Comparison of ENCODE assay signal across 8 cellular contexts in the genomic region with DNA sequence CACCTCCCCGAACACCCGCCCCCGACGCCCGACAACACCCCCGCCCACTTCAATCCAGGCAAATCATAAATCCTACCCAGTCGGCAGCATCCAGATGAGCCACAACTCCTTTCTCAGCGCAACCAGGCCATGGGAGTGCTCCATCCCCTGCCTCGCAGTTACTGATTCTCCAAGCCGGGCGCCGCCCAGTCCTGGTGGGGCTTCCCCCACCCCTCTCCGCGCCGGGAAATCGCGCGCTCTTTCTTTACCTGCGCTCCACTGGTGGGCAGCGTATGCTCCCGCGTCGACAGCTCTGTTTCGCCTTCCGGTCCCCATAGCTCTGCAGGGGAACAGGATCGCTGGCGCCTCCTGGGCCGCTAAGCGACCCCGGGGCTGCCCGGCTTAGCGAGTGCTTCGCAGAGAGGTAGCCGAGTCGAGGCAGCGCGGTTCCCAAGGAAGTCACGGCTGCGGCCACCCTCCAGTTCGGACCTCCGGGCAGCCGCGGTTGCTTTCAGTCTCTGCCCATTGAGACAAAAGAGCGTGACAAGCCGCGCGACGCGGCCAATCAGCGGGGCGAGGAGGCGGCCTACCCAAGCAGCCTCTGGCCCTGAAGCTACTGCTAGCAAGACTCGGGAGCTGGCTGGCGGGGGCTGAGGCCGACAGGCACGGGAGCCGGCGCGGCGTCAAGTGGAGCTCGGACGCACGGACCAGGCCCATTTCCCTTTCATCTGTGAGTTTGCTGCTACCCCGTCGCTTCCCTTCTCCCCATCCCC. TPM values are rescaled to one million over a fixed set of nuclear protein-coding genes. Genes with fewer than 3 reads are reported as not detected.
A peak's percentile ranks its signal among the peaks of the same experiment; 100 is the strongest.
DNase-seq lines count a peak whose midpoint lies in the region; ATAC-seq and TF ChIP-seq lines count a peak whose summit lies in the region.

No MANE protein-coding gene starts in this region.

- no peaks in the 10 kb centered on the region for H3K9me3 Mint-ChIP-seq in activated naive CD4-positive, alpha-beta T cell treated with anti-CD3 and anti-CD28 coated beads, Interleukin-2, amount 10 ng/mL, durations not matched to agents 7 days and 5 days

- H3K4me3 Mint-ChIP-seq in activated naive CD4-positive, alpha-beta T cell treated with anti-CD3 and anti-CD28 coated beads, Interleukin-2, amount 10 ng/mL, durations not matched to agents 7 days and 5 days, result peak overlapping the region; percentile 90

- in situ Hi-C loops in transverse colon (cut with MboI; ENCODE audit: low pct_ligation_motif_present in 1 of 4, low pct_unique_long_range_greater_than_20kb in 1 of 4, low sequenced_read_pairs in 3 of 4), result no loop called here

- H3K27me3 Mint-ChIP-seq in activated naive CD4-positive, alpha-beta T cell treated with anti-CD3 and anti-CD28 coated beads, Interleukin-2, amount 10 ng/mL, durations not matched to agents 7 days and 5 days, result no peaks in the 10 kb centered on the region

- no peak for TF ChIP-seq RAD21 in Ishikawa (IDR thresholded peaks at IDR 0.05; ENCODE audit: low read depth)

- TF ChIP-seq CTCF in osteoblast (IDR thresholded peaks at IDR 0.05; ENCODE audit: extremely low read depth, low read depth, low read length), result no peak
- TF ChIP-seq CTCF in transverse colon (IDR thresholded peaks at IDR 0.05), result no peak

- peak; percentile 74 for ATAC-seq in GM21717 (IDR thresholded peaks at IDR 0.05; ENCODE audit: unreplicated experiment)

- peak overlapping the region; percentile 97 for H3K27ac Mint-ChIP-seq in activated naive CD4-positive, alpha-beta T cell treated with anti-CD3 and anti-CD28 coated beads, Interleukin-2, amount 10 ng/mL, durations not matched to agents 7 days and 5 days

- no peaks in the 10 kb centered on the region for H3K36me3 ChIP-seq in osteoblast (ENCODE audit: insufficient read depth, low read length)
- H3K36me3 ChIP-seq in transverse colon, result no peaks in the 10 kb centered on the region

- H3K4me1 ChIP-seq in osteoblast (ENCODE audit: insufficient read depth, low read length) (no peaks in the 10 kb centered on the region), transverse colon (peaks cover 0 to 3% (median 0%) of the 10 kb centered on the region in 4 donors)

- H4K20me1 ChIP-seq in osteoblast (ENCODE audit: insufficient read depth, low read length), result no peaks in the 10 kb centered on the region

- H3K4me3 ChIP-seq in osteoblast (ENCODE audit: insufficient read depth, low read length) (peak overlapping the region; percentile 75), transverse colon (peak overlapping the region; percentile 31 to 64 (median 52))

- intact Hi-C loops in transverse colon (cut with DNase I; ENCODE audit: low total_unique reads), result no loop called here

- peaks cover 39% of the 10 kb centered on the region for H3K4me1 Mint-ChIP-seq in activated naive CD4-positive, alpha-beta T cell treated with anti-CD3 and anti-CD28 coated beads, Interleukin-2, amount 10 ng/mL, durations not matched to agents 7 days and 5 days

- CTCF ChIA-PET in activated naive CD4-positive, alpha-beta T cell treated with anti-CD3 and anti-CD28 coated beads, Interleukin-2, amount 10 ng/mL, durations not matched to agents 7 days and 5 days (lab: Charles Lee), result interaction anchor here (1.4 kb wide), 1 partner anchor 10 kb away, joined by 5 read pairs; no protein-coding TSS in a partner anchor

- WGBS in transverse colon (ENCODE audit: low coverage in 1 of 2), 2 donors, result 50% methylated on average over 54 of the region's 65 CpGs; no CpG with 5 or more reads in 1 of the 2 donors

- H3K79me2 ChIP-seq in osteoblast (ENCODE audit: insufficient read depth, low read length), result no peaks in the 10 kb centered on the region

- peak; percentile 69 for DNase-seq in ELR (ENCODE audit: low read depth)
- peak; percentile 74 for DNase-seq in activated naive CD4-positive, alpha-beta T cell treated with anti-CD3 and anti-CD28 coated beads, Interleukin-2, amount 10 ng/mL, durations not matched to agents 7 days and 5 days
- peak; percentile 68 for DNase-seq in glomerular visceral epithelial cell (ENCODE audit: extremely low spot score)
- DNase-seq in osteoblast (ENCODE audit: insufficient read length, low spot score, missing footprints), result peak; percentile 86
- peak; percentile 68 for DNase-seq in transverse colon

- peaks cover 10% of the 10 kb centered on the region for H3K36me3 Mint-ChIP-seq in activated naive CD4-positive, alpha-beta T cell treated with anti-CD3 and anti-CD28 coated beads, Interleukin-2, amount 10 ng/mL, durations not matched to agents 7 days and 5 days

- no peaks in the 10 kb centered on the region for H3K9me3 ChIP-seq in osteoblast (ENCODE audit: low read depth, low read length)
- H3K9me3 ChIP-seq in transverse colon, result no peaks in the 10 kb centered on the region

- peak; percentile 62 for TF ChIP-seq POLR2A in Raji (IDR thresholded peaks at IDR 0.05; ENCODE audit: insufficient read depth, low read depth, low read length)
- TF ChIP-seq POLR2A in transverse colon (IDR thresholded peaks at IDR 0.05), result no peak

- H3K27me3 ChIP-seq in osteoblast (ENCODE audit: insufficient read depth, low read length) (peaks cover 3% of the 10 kb centered on the region), transverse colon (no peaks in the 10 kb centered on the region)

- H3K27ac ChIP-seq in osteoblast (ENCODE audit: low read depth, low read length) (peak overlapping the region; percentile 37), transverse colon (peak overlapping the region; percentile 77 to 87 (median 84))

- peak overlapping the region; percentile 94 for H2AFZ ChIP-seq in osteoblast (ENCODE audit: low read length)

- H3K4me2 ChIP-seq in osteoblast (ENCODE audit: insufficient read depth, low read length), result peak overlapping the region; percentile 85

- TF ChIP-seq EP300 in Ishikawa (IDR thresholded peaks at IDR 0.05; ENCODE audit: borderline replicate concordance) (no peak), transverse colon (IDR thresholded peaks at IDR 0.05; ENCODE audit: low read depth) (no peak)

TF ChIP-seq in Ishikawa, 13 proteins besides CTCF, POLR2A, EP300 and RAD21:
- no peak for TF ChIP-seq TEAD4 (IDR thresholded peaks at IDR 0.05)
- TF ChIP-seq CEBPB (IDR thresholded peaks at IDR 0.05), result no peak
- no peak for TF ChIP-seq TCF12 (IDR thresholded peaks at IDR 0.05; ENCODE audit: low read depth)
- no peak for TF ChIP-seq NFIC (IDR thresholded peaks at IDR 0.05)
- no peak for TF ChIP-seq CREB1 (IDR thresholded peaks at IDR 0.05; ENCODE audit: low read depth)
- TF ChIP-seq, protein P1, sequence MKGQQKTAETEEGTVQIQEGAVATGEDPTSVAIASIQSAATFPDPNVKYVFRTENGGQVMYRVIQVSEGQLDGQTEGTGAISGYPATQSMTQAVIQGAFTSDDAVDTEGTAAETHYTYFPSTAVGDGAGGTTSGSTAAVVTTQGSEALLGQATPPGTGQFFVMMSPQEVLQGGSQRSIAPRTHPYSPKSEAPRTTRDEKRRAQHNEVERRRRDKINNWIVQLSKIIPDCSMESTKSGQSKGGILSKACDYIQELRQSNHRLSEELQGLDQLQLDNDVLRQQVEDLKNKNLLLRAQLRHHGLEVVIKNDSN (IDR thresholded peaks at IDR 0.05), result no peak
- TF ChIP-seq FOXM1 (IDR thresholded peaks at IDR 0.05; ENCODE audit: borderline replicate concordance, low read depth), result no peak
- TF ChIP-seq, protein P2, sequence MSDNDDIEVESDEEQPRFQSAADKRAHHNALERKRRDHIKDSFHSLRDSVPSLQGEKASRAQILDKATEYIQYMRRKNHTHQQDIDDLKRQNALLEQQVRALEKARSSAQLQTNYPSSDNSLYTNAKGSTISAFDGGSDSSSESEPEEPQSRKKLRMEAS (IDR thresholded peaks at IDR 0.05), result 0 out of 2 replicates have a peak, but pooled peaks have one; percentile 37

RNA-seq across cellular contexts. Expression of gene TMSB15B, which starts 43.7 kb away (rescaled TPM):
- total RNA-seq in osteoblast, result 3.8 and 4.0 TPM in 2 replicates
- total RNA-seq in transverse colon, result 1 to 10 TPM in 1 of 4 donors, under 1 TPM in 1, not detected in 2; 0.82 to 2.9 TPM

Comparison
In these comparisons a context has a peak if more than half of its experiments do, and no peak if none do; other contexts are left out.
1. Peak in every context shown above with its lines: DNase-seq, ATAC-seq, H3K4me3 ChIP-seq and H3K27ac ChIP-seq.